9 cellular contexts compared by ENCODE assay signal in genomic region chr14:95993768-95994592, GRCh38. TPM values are rescaled to one million over a fixed set of nuclear protein-coding genes. Genes with fewer than 3 reads are reported as not detected.
DNase-seq lines count a peak whose midpoint lies in the region; ATAC-seq and TF ChIP-seq lines count a peak whose summit lies in the region.
"Had no signal": no experiment of that assay in that cellular context is flagged by ENCODE, and none has a peak within 500 bp of the region (broad histone marks: within the 10 kb centered on the region; RNA-seq: fewer than 3 reads in every experiment).

No MANE protein-coding gene starts in this region.

- DNase-seq in CD8-positive, alpha-beta T cell, result peak in 2 of 7 experiments; percentile 20
- DNase-seq in GM23338 (ENCODE audit: low spot score) (peak; percentile 92), NCI-H2227 treated with DMSO at 0.1 percent for 48 hours (lab: John Stamatoyannopoulos, UW) (peak; percentile 42), glomerular endothelial cell (ENCODE audit: extremely low read depth, low read depth, low spot score) (peak; percentile 22), retina (peak; percentile 70)
- peak; percentile 28 for DNase-seq in activated T-cell treated with anti-CD3 and anti-CD28 coated beads, Interleukin-2, amount 50 U/mL, for 24 hours

- H2AFZ ChIP-seq in GM23338, result no peak overlapping the region

- H3K4me2 ChIP-seq in GM23338, result peak overlapping the region; percentile 28

- no peaks in the 10 kb centered on the region for H3K36me3 Mint-ChIP-seq in CD8-positive, alpha-beta T cell
- peaks cover 38% of the 10 kb centered on the region for H3K36me3 Mint-ChIP-seq in GM23338 (ENCODE audit: low read depth)
- no peaks in the 10 kb centered on the region for H3K36me3 Mint-ChIP-seq in activated T-cell treated with anti-CD3 and anti-CD28 coated beads, Interleukin-2, amount 50 U/mL, for 24 hours (ENCODE audit: low read depth)
- H3K36me3 Mint-ChIP-seq: T-cell had no signal

- H3K27ac ChIP-seq in CD8-positive, alpha-beta T cell (ENCODE audit: low read depth, low read length), result no peak overlapping the region
- peak overlapping the region; percentile 77 for H3K27ac ChIP-seq in GM23338 (ENCODE audit: low read depth)

- peak; percentile 78 for TF ChIP-seq CTCF in CD8-positive, alpha-beta T cell (IDR thresholded peaks at IDR 0.05)
- TF ChIP-seq CTCF in GM23338 (conservative IDR thresholded peaks at IDR 0.05; ENCODE audit: low read depth in 2 of 2), result peak; percentile 85 to 98

- ATAC-seq in CD8-positive, alpha-beta T cell, result no peak
- ATAC-seq in GM23338 (peak; percentile 90), HG02870 (IDR thresholded peaks at IDR 0.05; ENCODE audit: unreplicated experiment) (no peak), HG02642 (IDR thresholded peaks at IDR 0.05; ENCODE audit: poor library complexity, unreplicated experiment) (no peak)
- ATAC-seq: T-cell had no signal

- no peak overlapping the region for H3K4me3 Mint-ChIP-seq in CD8-positive, alpha-beta T cell
- H3K4me3 Mint-ChIP-seq in GM23338, result no peak overlapping the region; the same call in 2 of the 3 replicates
- no peak overlapping the region for H3K4me3 Mint-ChIP-seq in activated T-cell treated with anti-CD3 and anti-CD28 coated beads, Interleukin-2, amount 50 U/mL, for 24 hours
- H3K4me3 Mint-ChIP-seq: T-cell had no signal

- H3K27me3 Mint-ChIP-seq in CD8-positive, alpha-beta T cell (ENCODE audit: low read depth), result peaks cover 31% of the 10 kb centered on the region
- peaks cover 11% of the 10 kb centered on the region for H3K27me3 Mint-ChIP-seq in GM23338 (ENCODE audit: insufficient read depth, low read depth, poor library complexity)
- H3K27me3 Mint-ChIP-seq in activated T-cell treated with anti-CD3 and anti-CD28 coated beads, Interleukin-2, amount 50 U/mL, for 24 hours, result peaks cover 44% of the 10 kb centered on the region

- H3F3A ChIP-seq in GM23338 (replicated peaks; ENCODE audit: low read depth), result peaks cover 10% of the 10 kb centered on the region

- no peak overlapping the region for H3K27ac Mint-ChIP-seq in CD8-positive, alpha-beta T cell
- H3K27ac Mint-ChIP-seq in GM23338, result peak overlapping the region; percentile 93; the same call in 1 of the 2 replicates
- H3K27ac Mint-ChIP-seq in activated T-cell treated with anti-CD3 and anti-CD28 coated beads, Interleukin-2, amount 50 U/mL, for 24 hours, result no peak overlapping the region
- H3K27ac Mint-ChIP-seq: T-cell had no signal

- intact Hi-C loops in CD8-positive, alpha-beta T cell (cut with DNase I, micrococcal nuclease), result loop anchor here (1.0 to 5.0 kb wide), 4 partner anchors 97 to 567 kb away; no protein-coding TSS in a partner anchor

- peaks cover 16% of the 10 kb centered on the region for H3K9me3 Mint-ChIP-seq in CD8-positive, alpha-beta T cell
- peaks cover 38% of the 10 kb centered on the region for H3K9me3 Mint-ChIP-seq in GM23338
- H3K9me3 Mint-ChIP-seq in activated T-cell treated with anti-CD3 and anti-CD28 coated beads, Interleukin-2, amount 50 U/mL, for 24 hours, result peaks cover 12% of the 10 kb centered on the region

- H3K9me3 ChIP-seq in CD8-positive, alpha-beta T cell (ENCODE audit: low read length), result peaks cover 8% of the 10 kb centered on the region

- H3K9me2 ChIP-seq in GM23338 (ENCODE audit: insufficient read depth), result peaks cover 4% of the 10 kb centered on the region; the same call in 1 of the 2 replicates

- CTCF ChIA-PET in CD8-positive, alpha-beta T cell (lab: Charles Lee), result interaction anchor here (1.2 to 2.6 kb wide), 11 partner anchors 9 to 551 kb away, joined by 3 to 21 read pairs (median 5); no protein-coding TSS in a partner anchor

- H3K79me2 ChIP-seq in GM23338 (replicated peaks; ENCODE audit: insufficient read depth), result no peaks in the 10 kb centered on the region

- H3K4me3 ChIP-seq in CD8-positive, alpha-beta T cell (ENCODE audit: low read depth, low read length), result no peak overlapping the region
- H3K4me3 ChIP-seq in GM23338, result 0 out of 2 replicates have a peak overlapping the region, but pooled peaks have one; percentile 4

- no peaks in the 10 kb centered on the region for H3K4me1 Mint-ChIP-seq in CD8-positive, alpha-beta T cell (ENCODE audit: low read depth)
- peaks cover 19% of the 10 kb centered on the region for H3K4me1 Mint-ChIP-seq in GM23338
- no peaks in the 10 kb centered on the region for H3K4me1 Mint-ChIP-seq in activated T-cell treated with anti-CD3 and anti-CD28 coated beads, Interleukin-2, amount 50 U/mL, for 24 hours (ENCODE audit: low read depth)
- H3K4me1 Mint-ChIP-seq: T-cell had no signal

- POLR2A ChIA-PET in CD8-positive, alpha-beta T cell (lab: Charles Lee), result no interaction called here

- peaks cover 8% of the 10 kb centered on the region for H3K27me3 ChIP-seq in CD8-positive, alpha-beta T cell (ENCODE audit: insufficient read depth, low read length)
- H3K27me3 ChIP-seq in GM23338 (ENCODE audit: insufficient read depth), result no peaks in the 10 kb centered on the region

- no peaks in the 10 kb centered on the region for H3K4me1 ChIP-seq in CD8-positive, alpha-beta T cell (ENCODE audit: insufficient read depth, low read length)
- peaks cover 26% of the 10 kb centered on the region for H3K4me1 ChIP-seq in GM23338 (ENCODE audit: insufficient read depth)

- no peaks in the 10 kb centered on the region for H4K20me1 ChIP-seq in GM23338 (replicated peaks; ENCODE audit: insufficient read depth)

- H3K36me3 ChIP-seq in CD8-positive, alpha-beta T cell (ENCODE audit: insufficient read depth, low read length), result no peaks in the 10 kb centered on the region
- H3K36me3 ChIP-seq in GM23338 (ENCODE audit: insufficient read depth), result peaks cover 8% of the 10 kb centered on the region

TF ChIP-seq in GM23338, 12 proteins besides CTCF, POLR2A, EP300 and RAD21 (continues in another document):
- TF ChIP-seq, protein P1, sequence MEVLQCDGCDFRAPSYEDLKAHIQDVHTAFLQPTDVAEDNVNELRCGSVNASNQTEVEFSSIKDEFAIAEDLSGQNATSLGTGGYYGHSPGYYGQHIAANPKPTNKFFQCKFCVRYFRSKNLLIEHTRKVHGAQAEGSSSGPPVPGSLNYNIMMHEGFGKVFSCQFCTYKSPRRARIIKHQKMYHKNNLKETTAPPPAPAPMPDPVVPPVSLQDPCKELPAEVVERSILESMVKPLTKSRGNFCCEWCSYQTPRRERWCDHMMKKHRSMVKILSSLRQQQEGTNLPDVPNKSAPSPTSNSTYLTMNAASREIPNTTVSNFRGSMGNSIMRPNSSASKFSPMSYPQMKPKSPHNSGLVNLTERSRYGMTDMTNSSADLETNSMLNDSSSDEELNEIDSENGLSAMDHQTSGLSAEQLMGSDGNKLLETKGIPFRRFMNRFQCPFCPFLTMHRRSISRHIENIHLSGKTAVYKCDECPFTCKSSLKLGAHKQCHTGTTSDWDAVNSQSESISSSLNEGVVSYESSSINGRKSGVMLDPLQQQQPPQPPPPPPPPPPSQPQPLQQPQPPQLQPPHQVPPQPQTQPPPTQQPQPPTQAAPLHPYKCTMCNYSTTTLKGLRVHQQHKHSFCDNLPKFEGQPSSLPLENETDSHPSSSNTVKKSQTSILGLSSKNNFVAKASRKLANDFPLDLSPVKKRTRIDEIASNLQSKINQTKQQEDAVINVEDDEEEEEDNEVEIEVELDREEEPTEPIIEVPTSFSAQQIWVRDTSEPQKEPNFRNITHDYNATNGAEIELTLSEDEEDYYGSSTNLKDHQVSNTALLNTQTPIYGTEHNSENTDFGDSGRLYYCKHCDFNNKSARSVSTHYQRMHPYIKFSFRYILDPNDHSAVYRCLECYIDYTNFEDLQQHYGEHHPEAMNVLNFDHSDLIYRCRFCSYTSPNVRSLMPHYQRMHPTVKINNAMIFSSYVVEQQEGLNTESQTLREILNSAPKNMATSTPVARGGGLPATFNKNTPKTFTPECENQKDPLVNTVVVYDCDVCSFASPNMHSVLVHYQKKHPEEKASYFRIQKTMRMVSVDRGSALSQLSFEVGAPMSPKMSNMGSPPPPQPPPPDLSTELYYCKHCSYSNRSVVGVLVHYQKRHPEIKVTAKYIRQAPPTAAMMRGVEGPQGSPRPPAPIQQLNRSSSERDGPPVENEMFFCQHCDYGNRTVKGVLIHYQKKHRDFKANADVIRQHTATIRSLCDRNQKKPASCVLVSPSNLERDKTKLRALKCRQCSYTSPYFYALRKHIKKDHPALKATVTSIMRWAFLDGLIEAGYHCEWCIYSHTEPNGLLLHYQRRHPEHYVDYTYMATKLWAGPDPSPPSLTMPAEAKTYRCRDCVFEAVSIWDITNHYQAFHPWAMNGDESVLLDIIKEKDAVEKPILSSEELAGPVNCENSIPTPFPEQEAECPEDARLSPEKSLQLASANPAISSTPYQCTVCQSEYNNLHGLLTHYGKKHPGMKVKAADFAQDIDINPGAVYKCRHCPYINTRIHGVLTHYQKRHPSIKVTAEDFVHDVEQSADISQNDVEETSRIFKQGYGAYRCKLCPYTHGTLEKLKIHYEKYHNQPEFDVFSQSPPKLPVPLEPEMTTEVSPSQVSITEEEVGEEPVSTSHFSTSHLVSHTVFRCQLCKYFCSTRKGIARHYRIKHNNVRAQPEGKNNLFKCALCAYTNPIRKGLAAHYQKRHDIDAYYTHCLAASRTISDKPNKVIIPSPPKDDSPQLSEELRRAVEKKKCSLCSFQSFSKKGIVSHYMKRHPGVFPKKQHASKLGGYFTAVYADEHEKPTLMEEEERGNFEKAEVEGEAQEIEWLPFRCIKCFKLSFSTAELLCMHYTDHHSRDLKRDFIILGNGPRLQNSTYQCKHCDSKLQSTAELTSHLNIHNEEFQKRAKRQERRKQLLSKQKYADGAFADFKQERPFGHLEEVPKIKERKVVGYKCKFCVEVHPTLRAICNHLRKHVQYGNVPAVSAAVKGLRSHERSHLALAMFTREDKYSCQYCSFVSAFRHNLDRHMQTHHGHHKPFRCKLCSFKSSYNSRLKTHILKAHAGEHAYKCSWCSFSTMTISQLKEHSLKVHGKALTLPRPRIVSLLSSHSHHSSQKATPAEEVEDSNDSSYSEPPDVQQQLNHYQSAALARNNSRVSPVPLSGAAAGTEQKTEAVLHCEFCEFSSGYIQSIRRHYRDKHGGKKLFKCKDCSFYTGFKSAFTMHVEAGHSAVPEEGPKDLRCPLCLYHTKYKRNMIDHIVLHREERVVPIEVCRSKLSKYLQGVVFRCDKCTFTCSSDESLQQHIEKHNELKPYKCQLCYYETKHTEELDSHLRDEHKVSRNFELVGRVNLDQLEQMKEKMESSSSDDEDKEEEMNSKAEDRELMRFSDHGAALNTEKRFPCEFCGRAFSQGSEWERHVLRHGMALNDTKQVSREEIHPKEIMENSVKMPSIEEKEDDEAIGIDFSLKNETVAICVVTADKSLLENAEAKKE (CRISPR knock-in tag; IDR thresholded peaks at IDR 0.05), result peak; percentile 44; the same call in 1 of the 2 replicates
- TF ChIP-seq JUNB (IDR thresholded peaks at IDR 0.05; ENCODE audit: unreplicated experiment) (no peak), NANOG (IDR thresholded peaks at IDR 0.05; ENCODE audit: borderline replicate concordance) (peak; percentile 70; the same call in 1 of the 2 replicates), ZNF331 (CRISPR knock-in tag; IDR thresholded peaks at IDR 0.05; ENCODE audit: low read depth) (no peak), STAT1 (IDR thresholded peaks at IDR 0.05; ENCODE audit: unreplicated experiment) (no peak), CREB1 (CRISPR knock-in tag; IDR thresholded peaks at IDR 0.05; ENCODE audit: low read depth) (no peak)

RNA-seq across cellular contexts. Expression of gene C14orf132, which starts 45.2 kb away (rescaled TPM):
- total RNA-seq in CD8-positive, alpha-beta T cell, result under 1 TPM; 0.58 to 0.62 TPM
- total RNA-seq in GM23338 (2014; rRNA removed; shearing (Covaris generic)), result 15.1 and 16.2 TPM in 2 replicates
- polyA plus RNA-seq in GM23338 (2016; fragmentation: Nextera tagmentation; extraction: Ambion mirVana), result 12.7 and 13.8 TPM in 2 replicates
- 5.9 and 6.0 TPM in 2 replicates for total RNA-seq in glomerular endothelial cell
